Comparison of ENCODE assay signal across 14 cellular contexts in genomic region chr2:28539095-28539494, GRCh38. TPM values are rescaled to one million over a fixed set of nuclear protein-coding genes. Genes with fewer than 3 reads are reported as not detected.
DNase-seq lines count a peak whose midpoint lies in the region; ATAC-seq and TF ChIP-seq lines count a peak whose summit lies in the region.
"Had no signal": no experiment of that assay in that cellular context is flagged by ENCODE, and none has a peak within 500 bp of the region (broad histone marks: within the 10 kb centered on the region; RNA-seq: fewer than 3 reads in every experiment).

No MANE protein-coding gene starts in this region.

- DNase-seq in MCF 10A (ENCODE audit: unreplicated experiment): peak; percentile 19
- no peak for DNase-seq in left colon
- DNase-seq in kidney tubule cell (ENCODE audit: low spot score): no peak
- no peak for DNase-seq in GM13977 (ENCODE audit: low spot score)
- DNase-seq: adrenal gland, BE2C, cerebellar nuclear complex, gastrocnemius medialis had no signal

- H3K4me1 Mint-ChIP-seq in IgD-negative memory B cell (peaks cover 0 to 7% (median 4%) of the 10 kb centered on the region in 3 donors), MCF 10A (ENCODE audit: insufficient read depth, unreplicated experiment) (no peaks in the 10 kb centered on the region)
- peaks cover 8% of the 10 kb centered on the region for H3K4me1 Mint-ChIP-seq in stimulated activated memory B cell treated with anti-CD40 and anti-IgM and Interleukin-4, amounts not matched to agents 10 μg/mL and 1 μg/mL and 100 μg/mL, for 72 hours

- ATAC-seq in left colon (peak; percentile 57), GM18520 (IDR thresholded peaks at IDR 0.05; ENCODE audit: unreplicated experiment) (no peak), HG03108 (IDR thresholded peaks at IDR 0.05; ENCODE audit: unreplicated experiment) (no peak)
- ATAC-seq in stimulated activated memory B cell treated with anti-CD40 and anti-IgM and Interleukin-4, amounts not matched to agents 10 μg/mL and 1 μg/mL and 100 μg/mL, for 72 hours: peak; percentile 58
- ATAC-seq: gastrocnemius medialis, HCT116 had no signal

- H3K27ac Mint-ChIP-seq in IgD-negative memory B cell: peak overlapping the region in 2 of 3 donors; percentile 54 to 67
- H3K27ac Mint-ChIP-seq in MCF 10A (ENCODE audit: low read depth, unreplicated experiment): no peak overlapping the region
- H3K27ac Mint-ChIP-seq in stimulated activated memory B cell treated with anti-CD40 and anti-IgM and Interleukin-4, amounts not matched to agents 10 μg/mL and 1 μg/mL and 100 μg/mL, for 72 hours: no peak overlapping the region

- BruUV-seq in MCF 10A (replicated peaks; lab: Mats Ljungman, UMichigan): no TSS peak

- in situ Hi-C loops in GM13977 (cut with MboI; ENCODE audit: low pct_unique_long_range_greater_than_20kb, low sequenced_read_pairs, unreplicated experiment): no loop called here

- CTCF ChIA-PET in MCF 10A (lab: Yijun Ruan, JAX): interaction anchor here (0.8 kb wide), 1 partner anchor 205 kb away, joined by 3 read pairs; no protein-coding TSS in a partner anchor

- H3K36me3 Mint-ChIP-seq in IgD-negative memory B cell (peaks cover 3% of the 10 kb centered on the region), MCF 10A (ENCODE audit: insufficient read depth, unreplicated experiment) (no peaks in the 10 kb centered on the region)
- H3K36me3 Mint-ChIP-seq in stimulated activated memory B cell treated with anti-CD40 and anti-IgM and Interleukin-4, amounts not matched to agents 10 μg/mL and 1 μg/mL and 100 μg/mL, for 72 hours: no peaks in the 10 kb centered on the region

- TF ChIP-seq CTCF in MCF 10A (IDR thresholded peaks at IDR 0.05; ENCODE audit: unreplicated experiment) (no peak), GM13977 (IDR thresholded peaks at IDR 0.05; ENCODE audit: extremely low read depth, insufficient read depth, missing control alignments) (no peak)

- H3K4me3 Mint-ChIP-seq in IgD-negative memory B cell: peak overlapping the region in 3 of 4 donors; percentile 70 to 91 (median 77)
- H3K4me3 Mint-ChIP-seq in MCF 10A (ENCODE audit: unreplicated experiment): no peak overlapping the region
- peak overlapping the region; percentile 47 for H3K4me3 Mint-ChIP-seq in stimulated activated memory B cell treated with anti-CD40 and anti-IgM and Interleukin-4, amounts not matched to agents 10 μg/mL and 1 μg/mL and 100 μg/mL, for 72 hours
- H3K4me3 Mint-ChIP-seq: neural crest cell had no signal

- intact Hi-C loops in MCF 10A (cut with micrococcal nuclease) (no loop called here), left colon (cut with DNase I, micrococcal nuclease) (no loop called here)

- H3K27me3 Mint-ChIP-seq in IgD-negative memory B cell: peaks cover 7% of the 10 kb centered on the region
- H3K27me3 Mint-ChIP-seq in MCF 10A (ENCODE audit: insufficient read depth, unreplicated experiment): peaks cover 5% of the 10 kb centered on the region
- H3K27me3 Mint-ChIP-seq in stimulated activated memory B cell treated with anti-CD40 and anti-IgM and Interleukin-4, amounts not matched to agents 10 μg/mL and 1 μg/mL and 100 μg/mL, for 72 hours: peaks cover 26% of the 10 kb centered on the region

- POLR2A ChIA-PET in MCF 10A (lab: Yijun Ruan, JAX): no interaction called here

- no peaks in the 10 kb centered on the region for H3K9me3 Mint-ChIP-seq in IgD-negative memory B cell
- H3K9me3 Mint-ChIP-seq in MCF 10A (ENCODE audit: unreplicated experiment): no peaks in the 10 kb centered on the region
- H3K9me3 Mint-ChIP-seq in stimulated activated memory B cell treated with anti-CD40 and anti-IgM and Interleukin-4, amounts not matched to agents 10 μg/mL and 1 μg/mL and 100 μg/mL, for 72 hours: no peaks in the 10 kb centered on the region
- H3K9me3 Mint-ChIP-seq: neural crest cell had no signal

RNA-seq across cellular contexts. Expression of gene PLB1, which starts 43.2 kb away (rescaled TPM):
- not detected for polyA plus RNA-seq in IgD-negative memory B cell
- 0.91 and 1.8 TPM in 2 replicates for total RNA-seq in MCF 10A (2022)
- 1 to 10 TPM in 1 of 2 donors, under 1 TPM in 1; 0.98 to 4.2 TPM for total RNA-seq in left colon

Comparison
In these comparisons a context has a peak if more than half of its experiments do, and no peak if none do; other contexts are left out.
1. H3K27ac Mint-ChIP-seq: peak in IgD-negative memory B cell (2 of 3); none in MCF 10A (single experiment) and stimulated activated memory B cell treated with anti-CD40 and anti-IgM and Interleukin-4, amounts not matched to agents 10 μg/mL and 1 μg/mL and 100 μg/mL, for 72 hours (single experiment).
2. ATAC-seq: peak in left colon (single experiment) and stimulated activated memory B cell treated with anti-CD40 and anti-IgM and Interleukin-4, amounts not matched to agents 10 μg/mL and 1 μg/mL and 100 μg/mL, for 72 hours (single experiment); none in GM18520 (single experiment) and HG03108 (single experiment).